ENCODE assay signal across 17 cellular contexts in the genomic region with DNA sequence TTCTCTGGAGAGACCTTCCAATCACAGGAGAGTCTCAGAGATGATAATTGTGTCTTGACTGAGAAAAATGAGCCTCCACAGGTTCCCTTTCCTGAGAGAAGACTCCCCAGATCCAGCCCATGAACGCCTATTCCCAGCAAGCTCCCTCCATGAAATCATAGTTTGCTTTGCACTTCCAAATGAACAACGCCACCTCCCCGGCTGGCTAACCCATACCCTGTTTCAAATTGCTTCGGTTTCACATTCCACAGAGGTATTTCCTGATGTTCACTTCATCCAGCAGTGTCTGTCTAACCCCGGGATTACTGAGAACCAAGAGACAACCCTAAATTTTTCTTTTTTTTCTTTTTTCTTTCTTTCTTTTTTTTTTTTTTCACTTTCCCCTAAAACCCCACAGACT.
"Had no signal": no experiment of that assay in that cellular context is flagged by ENCODE, and none has a peak within 500 bp of the region (broad histone marks: within the 10 kb centered on the region; RNA-seq: fewer than 3 reads in every experiment).

No MANE protein-coding gene starts in this region.

- H3K27ac ChIP-seq: heart left ventricle, right atrium auricular region, tibial nerve, vagina had no signal

- H3K27ac Mint-ChIP-seq: activated naive CD4-positive, alpha-beta T cell treated with anti-CD3 and anti-CD28 coated beads, Interleukin-2, amount 50 U/mL, for 24 hours; memory B cell; natural killer cell; progenitor cell of endocrine pancreas had no signal

- DNase-seq: activated CD4-positive, CD25-positive, alpha-beta regulatory T cell treated with anti-CD3 and anti-CD28 coated beads, Interleukin-2, amount 50 U/mL, for 72 hours; activated effector memory CD4-positive, alpha-beta T cell treated with Interleukin-2 at 50 U/mL for 16 hours; central memory CD4-positive, alpha-beta T cell; effector CD8-positive, alpha-beta T cell; heart left ventricle; natural killer cell; small intestine; stimulated activated CD4-positive, alpha-beta T cell treated with anti-CD3 and anti-CD28 coated beads, Interleukin-4, amount 100 ng/mL, for 4 hours; stimulated activated CD8-positive, alpha-beta memory T cell treated with anti-CD3 and anti-CD28 coated beads, Interleukin-4, amount 100 ng/mL, for 48 hours; stimulated activated naive CD4-positive, alpha-beta T cell treated with Interleukin-2 at 50 U/mL for 16 hours; substantia nigra had no signal

- H3K27me3 ChIP-seq: heart left ventricle, right atrium auricular region, tibial nerve, vagina had no signal

- H3K4me3 ChIP-seq: heart left ventricle, right atrium auricular region, tibial nerve, vagina had no signal

- H3K9me3 ChIP-seq: heart left ventricle, right atrium auricular region, tibial nerve, vagina had no signal

- H3K36me3 ChIP-seq: heart left ventricle, right atrium auricular region, tibial nerve, vagina had no signal

- ATAC-seq: heart left ventricle, natural killer cell had no signal

- H3K36me3 Mint-ChIP-seq: activated naive CD4-positive, alpha-beta T cell treated with anti-CD3 and anti-CD28 coated beads, Interleukin-2, amount 50 U/mL, for 24 hours; memory B cell; natural killer cell had no signal

- H3K4me1 Mint-ChIP-seq: activated naive CD4-positive, alpha-beta T cell treated with anti-CD3 and anti-CD28 coated beads, Interleukin-2, amount 50 U/mL, for 24 hours; memory B cell had no signal

- H3K9me3 Mint-ChIP-seq: activated naive CD4-positive, alpha-beta T cell treated with anti-CD3 and anti-CD28 coated beads, Interleukin-2, amount 50 U/mL, for 24 hours; memory B cell; natural killer cell had no signal

- H3K4me3 Mint-ChIP-seq: activated naive CD4-positive, alpha-beta T cell treated with anti-CD3 and anti-CD28 coated beads, Interleukin-2, amount 50 U/mL, for 24 hours; memory B cell; natural killer cell had no signal

- H3K4me1 ChIP-seq: vagina had no signal
